ENCODE assay signal across 24 cellular contexts in the genomic region with DNA sequence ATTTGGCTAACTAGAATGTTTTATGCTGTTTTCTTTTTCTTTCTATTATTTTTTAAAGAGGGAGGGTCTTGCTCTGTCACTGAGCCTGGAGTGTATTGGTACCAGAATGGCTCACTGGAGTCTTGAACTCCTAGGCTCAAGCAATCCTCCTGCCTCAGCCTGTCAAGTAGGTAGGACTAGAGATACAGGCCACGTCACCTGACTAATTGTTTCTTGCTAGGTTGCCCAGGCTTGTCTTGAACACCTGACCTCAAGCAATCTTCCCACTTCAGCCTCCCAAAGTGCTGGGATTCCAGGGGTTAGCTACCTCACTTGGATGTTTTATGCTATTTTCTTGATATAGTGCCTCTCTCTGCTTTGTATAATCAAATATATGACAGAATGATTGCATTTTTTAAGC.
"Had no signal": no experiment of that assay in that cellular context is flagged by ENCODE, and none has a peak within 500 bp of the region (broad histone marks: within the 10 kb centered on the region; RNA-seq: fewer than 3 reads in every experiment).

No MANE protein-coding gene starts in this region.

- H3K27me3 ChIP-seq: dorsolateral prefrontal cortex, esophagus squamous epithelium, neutrophil, right lobe of liver, spleen, testis, tibial nerve had no signal

- H3K4me3 ChIP-seq: dorsolateral prefrontal cortex, esophagus squamous epithelium, lung, mucosa of descending colon, psoas muscle, right lobe of liver, spleen, testis, tibial nerve had no signal

- H3K36me3 ChIP-seq: neutrophil, right lobe of liver had no signal

- FAIRE-seq: kidney had no signal

- H3K4me1 ChIP-seq: psoas muscle, spleen, testis had no signal

- H3K4me3 Mint-ChIP-seq: immature natural killer cell; naive thymus-derived CD8-positive, alpha-beta T cell; stimulated activated naive B cell treated with anti-CD40 and anti-IgM and Interleukin-4, amounts not matched to agents 10 μg/mL and 1 μg/mL and 100 μg/mL, for 72 hours; stimulated activated naive CD8-positive, alpha-beta T cell treated with anti-CD3 and anti-CD28 coated beads, Interleukin-15, amount 100 ng/mL, for 72 hours had no signal

- H3K27ac ChIP-seq: dorsolateral prefrontal cortex, neutrophil, psoas muscle, right lobe of liver, spleen, testis, tibial nerve had no signal

- H3K27ac Mint-ChIP-seq: immature natural killer cell; naive thymus-derived CD8-positive, alpha-beta T cell; stimulated activated naive B cell treated with anti-CD40 and anti-IgM and Interleukin-4, amounts not matched to agents 10 μg/mL and 1 μg/mL and 100 μg/mL, for 72 hours had no signal

- H3K27me3 Mint-ChIP-seq: naive thymus-derived CD8-positive, alpha-beta T cell; stimulated activated naive B cell treated with anti-CD40 and anti-IgM and Interleukin-4, amounts not matched to agents 10 μg/mL and 1 μg/mL and 100 μg/mL, for 72 hours; stimulated activated naive CD8-positive, alpha-beta T cell treated with anti-CD3 and anti-CD28 coated beads, Interleukin-15, amount 100 ng/mL, for 72 hours had no signal

- H3K9me3 ChIP-seq: neutrophil, right lobe of liver, testis had no signal

- DNase-seq: cortex of kidney; dorsolateral prefrontal cortex; effector CD8-positive, alpha-beta T cell; esophagus squamous epithelium; foreskin fibroblast; immature natural killer cell; kidney; left cardiac atrium; left ventricle myocardium superior; mucosa of descending colon; naive thymus-derived CD8-positive, alpha-beta T cell; psoas muscle; retina; right lobe of liver; spleen; stimulated activated CD4-positive, alpha-beta T cell treated with anti-CD3 and anti-CD28 coated beads, Interleukin-15, amount 100 ng/mL, for 24 hours; stimulated activated CD4-positive, alpha-beta T cell treated with anti-CD3 and anti-CD28 coated beads, Interleukin-1b, Interleukin-23, amount 100 ng/mL, for 48 hours; stimulated activated CD4-positive, alpha-beta T cell treated with anti-CD3 and anti-CD28 coated beads, Interleukin-4, amount 100 ng/mL, for 24 hours; stimulated activated naive B cell treated with anti-CD40 and anti-IgM and Interleukin-4, amounts not matched to agents 10 μg/mL and 1 μg/mL and 100 μg/mL, for 72 hours; stimulated activated naive CD8-positive, alpha-beta T cell treated with anti-CD3 and anti-CD28 coated beads, Interleukin-15, amount 100 ng/mL, for 72 hours; testis had no signal

- ATAC-seq: left cardiac atrium; left ventricle myocardium superior; mucosa of descending colon; naive thymus-derived CD8-positive, alpha-beta T cell; psoas muscle; stimulated activated naive B cell treated with anti-CD40 and anti-IgM and Interleukin-4, amounts not matched to agents 10 μg/mL and 1 μg/mL and 100 μg/mL, for 72 hours; stimulated activated naive CD8-positive, alpha-beta T cell treated with anti-CD3 and anti-CD28 coated beads, Interleukin-15, amount 100 ng/mL, for 72 hours had no signal
